ENCODE assay signal across 37 cellular contexts in genomic region chr22:41116342-41116741, GRCh38.
"Had no signal": no experiment of that assay in that cellular context is flagged by ENCODE, and none has a peak within 500 bp of the region (broad histone marks: within the 10 kb centered on the region; RNA-seq: fewer than 3 reads in every experiment).

No MANE protein-coding gene starts in this region.

- H3K27me3 Mint-ChIP-seq: activated B cell treated with CpG ODN at 0.5 μM for 24 hours; activated CD4-positive, alpha-beta memory T cell treated with anti-CD3 and anti-CD28 coated beads for 36 hours; activated CD4-positive, alpha-beta T cell treated with anti-CD3 and anti-CD28 coated beads, Interleukin-2, amount 10 ng/mL, durations not matched to agents 24 days and 14 days; activated CD8-positive, alpha-beta T cell treated with anti-CD3 and anti-CD28 coated beads for 36 hours; activated naive CD4-positive, alpha-beta T cell treated with anti-CD3 and anti-CD28 coated beads, Interleukin-2, amount 10 ng/mL, durations not matched to agents 7 days and 5 days; activated naive CD4-positive, alpha-beta T cell treated with anti-CD3 and anti-CD28 coated beads, Interleukin-2, amount 50 U/mL, for 24 hours; activated naive CD8-positive, alpha-beta T cell treated with anti-CD3 and anti-CD28 coated beads for 36 hours; central memory CD8-positive, alpha-beta T cell had no signal

- H3K27me3 ChIP-seq: ascending aorta, cardiac muscle cell had no signal

- H3K9me3 ChIP-seq: ascending aorta had no signal

- H3K27ac Mint-ChIP-seq: activated B cell treated with CpG ODN at 0.5 μM for 24 hours; activated CD4-positive, alpha-beta memory T cell treated with anti-CD3 and anti-CD28 coated beads for 36 hours; activated CD4-positive, alpha-beta T cell treated with anti-CD3 and anti-CD28 coated beads, Interleukin-2, amount 10 ng/mL, durations not matched to agents 24 days and 14 days; activated naive CD4-positive, alpha-beta T cell treated with anti-CD3 and anti-CD28 coated beads, Interleukin-2, amount 10 ng/mL, durations not matched to agents 7 days and 5 days; activated naive CD4-positive, alpha-beta T cell treated with anti-CD3 and anti-CD28 coated beads, Interleukin-2, amount 50 U/mL, for 24 hours; activated naive CD8-positive, alpha-beta T cell treated with anti-CD3 and anti-CD28 coated beads for 36 hours; activated T-helper 1 cell treated with anti-CD3 and anti-CD28 coated beads, Interleukin-12 subunit alpha, Interleukin-12 subunit beta, Interleukin-2, Interleukin-4 antibody, amounts not matched to agents 30 ng/mL and 10 ng/mL and 1 ng/mL, durations not matched to agents 14 hours and 24 hours and 36 hours; activated T-helper 2 cell treated with anti-CD3 and anti-CD28 coated beads, Interferon-gamma antibody, Interleukin-2, Interleukin-4, amounts not matched to agents 10 μg/mL and 5 μg/mL and 100 μg/mL, durations not matched to agents 14 hours and 24 hours and 36 hours; T-helper 1 cell treated with Interleukin-12 subunit alpha and Interleukin-12 subunit beta and Interleukin-4 antibody, amounts not matched to agents 30 μg/mL and 1 μg/mL, for 36 hours; T-helper 2 cell treated with Interferon-gamma antibody and Interleukin-4, amounts not matched to agents 5 μg/mL and 100 μg/mL, for 36 hours had no signal

- ATAC-seq: activated CD8-positive, alpha-beta T cell treated with anti-CD3 and anti-CD28 coated beads for 36 hours; activated T-cell treated with anti-CD3 and anti-CD28 coated beads, Interleukin-2, amount 50 U/mL, for 4 hours had no signal

- H3K4me3 ChIP-seq: ascending aorta, cardiac muscle cell had no signal

- H3K27ac ChIP-seq: ascending aorta, cardiac muscle cell, VCaP had no signal

- H3K9me3 Mint-ChIP-seq: activated B cell treated with CpG ODN at 0.5 μM for 24 hours; activated CD8-positive, alpha-beta T cell treated with anti-CD3 and anti-CD28 coated beads for 36 hours; activated naive CD4-positive, alpha-beta T cell treated with anti-CD3 and anti-CD28 coated beads, Interleukin-2, amount 10 ng/mL, durations not matched to agents 7 days and 5 days; activated naive CD4-positive, alpha-beta T cell treated with anti-CD3 and anti-CD28 coated beads, Interleukin-2, amount 50 U/mL, for 24 hours; activated naive CD8-positive, alpha-beta T cell treated with anti-CD3 and anti-CD28 coated beads for 36 hours; activated T-cell treated with anti-CD3 and anti-CD28 coated beads, Interleukin-2, amount 50 U/mL, for 4 hours; activated T-helper 1 cell treated with anti-CD3 and anti-CD28 coated beads, Interleukin-12 subunit alpha, Interleukin-12 subunit beta, Interleukin-2, Interleukin-4 antibody, amounts not matched to agents 30 ng/mL and 10 ng/mL and 1 ng/mL, durations not matched to agents 14 hours and 24 hours and 36 hours; activated T-helper 2 cell treated with anti-CD3 and anti-CD28 coated beads, Interferon-gamma antibody, Interleukin-2, Interleukin-4, amounts not matched to agents 10 μg/mL and 5 μg/mL and 100 μg/mL, durations not matched to agents 14 hours and 24 hours and 36 hours; central memory CD8-positive, alpha-beta T cell; T-helper 1 cell treated with Interleukin-12 subunit alpha and Interleukin-12 subunit beta and Interleukin-4 antibody, amounts not matched to agents 30 μg/mL and 1 μg/mL, for 36 hours; T-helper 2 cell treated with Interferon-gamma antibody and Interleukin-4, amounts not matched to agents 5 μg/mL and 100 μg/mL, for 36 hours had no signal

- DNase-seq: activated B cell treated with CpG ODN at 0.5 μM for 24 hours; activated CD4-positive, alpha-beta memory T cell treated with anti-CD3 and anti-CD28 coated beads for 36 hours; activated CD4-positive, alpha-beta T cell treated with anti-CD3 and anti-CD28 coated beads for 4 hours; activated CD4-positive, alpha-beta T cell treated with anti-CD3 and anti-CD28 coated beads, Interleukin-2, amount 10 ng/mL, durations not matched to agents 24 days and 14 days; activated CD4-positive, alpha-beta T cell treated with anti-CD3 and anti-CD28 coated beads, Interleukin-2, amount 50 U/mL, for 1 hour; activated CD4-positive, alpha-beta T cell treated with anti-CD3 and anti-CD28 coated beads, Interleukin-2, amount 50 U/mL, for 4 hours; activated CD4-positive, CD25-positive, alpha-beta regulatory T cell treated with anti-CD3 and anti-CD28 coated beads, Interleukin-2, amount 50 U/mL, for 72 hours; activated CD8-positive, alpha-beta memory T cell treated with anti-CD3 and anti-CD28 coated beads, Interleukin-2, amount 50 U/mL, for 4 hours; activated CD8-positive, alpha-beta T cell treated with anti-CD3 and anti-CD28 coated beads for 36 hours; activated effector memory CD4-positive, alpha-beta T cell treated with Interleukin-2 at 50 U/mL for 16 hours; activated gamma-delta T cell; activated naive CD4-positive, alpha-beta T cell treated with anti-CD3 and anti-CD28 coated beads, Interleukin-2, amount 10 ng/mL, durations not matched to agents 7 days and 5 days; activated naive CD4-positive, alpha-beta T cell treated with Interleukin-2 at 50 U/mL for 16 hours; activated naive CD8-positive, alpha-beta T cell treated with anti-CD3 and anti-CD28 coated beads for 36 hours; activated T-cell treated with anti-CD3 and anti-CD28 coated beads for 4 hours; activated T-cell treated with anti-CD3 and anti-CD28 coated beads, Interleukin-2, amount 50 U/mL, for 1 hour; activated T-cell treated with anti-CD3 and anti-CD28 coated beads, Interleukin-2, amount 50 U/mL, for 4 hours; activated T-cell treated with anti-CD3 and anti-CD28 coated beads, Interleukin-2, amount 50 U/mL, for 72 hours; amygdala; anterior cingulate cortex; caudate nucleus; cerebellar nuclear complex; T-helper 1 cell; T-helper 2 cell; T-helper 9 cell had no signal

- FAIRE-seq: bronchial epithelial cell, TTC549 had no signal

- H3K4me3 Mint-ChIP-seq: activated B cell treated with CpG ODN at 0.5 μM for 24 hours; activated CD4-positive, alpha-beta memory T cell treated with anti-CD3 and anti-CD28 coated beads for 36 hours; activated CD4-positive, alpha-beta T cell treated with anti-CD3 and anti-CD28 coated beads, Interleukin-2, amount 10 ng/mL, durations not matched to agents 24 days and 14 days; activated CD8-positive, alpha-beta T cell treated with anti-CD3 and anti-CD28 coated beads for 36 hours; activated naive CD4-positive, alpha-beta T cell treated with anti-CD3 and anti-CD28 coated beads, Interleukin-2, amount 10 ng/mL, durations not matched to agents 7 days and 5 days; activated naive CD4-positive, alpha-beta T cell treated with anti-CD3 and anti-CD28 coated beads, Interleukin-2, amount 50 U/mL, for 24 hours; activated naive CD8-positive, alpha-beta T cell treated with anti-CD3 and anti-CD28 coated beads for 36 hours; activated T-cell treated with anti-CD3 and anti-CD28 coated beads, Interleukin-2, amount 50 U/mL, for 4 hours; activated T-cell treated with anti-CD3 and anti-CD28 coated beads, Interleukin-2, amount 50 U/mL, for 72 hours; activated T-helper 1 cell treated with anti-CD3 and anti-CD28 coated beads, Interleukin-12 subunit alpha, Interleukin-12 subunit beta, Interleukin-2, Interleukin-4 antibody, amounts not matched to agents 30 ng/mL and 10 ng/mL and 1 ng/mL, durations not matched to agents 14 hours and 24 hours and 36 hours; brain; central memory CD8-positive, alpha-beta T cell; T-helper 1 cell treated with Interleukin-12 subunit alpha and Interleukin-12 subunit beta and Interleukin-4 antibody, amounts not matched to agents 30 μg/mL and 1 μg/mL, for 36 hours; T-helper 2 cell treated with Interferon-gamma antibody and Interleukin-4, amounts not matched to agents 5 μg/mL and 100 μg/mL, for 36 hours had no signal
